ENCODE assay signal across 19 cellular contexts in genomic region chr12:22702690-22703089, GRCh38.
"Had no signal": no experiment of that assay in that cellular context is flagged by ENCODE, and none has a peak within 500 bp of the region (broad histone marks: within the 10 kb centered on the region; RNA-seq: fewer than 3 reads in every experiment).

No MANE protein-coding gene starts in this region.

- H3K36me3 ChIP-seq: cardiac muscle cell, heart left ventricle, thoracic aorta had no signal

- H3K9me3 Mint-ChIP-seq: activated naive CD8-positive, alpha-beta T cell treated with anti-CD3 and anti-CD28 coated beads, Interleukin-2, amount 50 U/mL, for 24 hours; stimulated activated naive CD8-positive, alpha-beta T cell treated with anti-CD3 and anti-CD28 coated beads, Interleukin-15, amount 100 ng/mL, for 72 hours; T-helper 2 cell treated with Interferon-gamma antibody and Interleukin-4, amounts not matched to agents 5 μg/mL and 100 μg/mL, for 36 hours had no signal

- DNase-seq: activated CD4-positive, alpha-beta T cell treated with anti-CD3 and anti-CD28 coated beads, Interleukin-2, amount 50 U/mL, for 4 hours; activated gamma-delta T cell treated with Interleukin-2 at 50 U/mL for 16 hours; activated naive CD8-positive, alpha-beta T cell treated with anti-CD3 and anti-CD28 coated beads, Interleukin-2, amount 50 U/mL, for 24 hours; activated T-cell treated with anti-CD3 and anti-CD28 coated beads, Interleukin-2, amount 50 U/mL, for 48 hours; cortex of kidney; effector CD8-positive, alpha-beta T cell; foreskin melanocyte; heart left ventricle; islet precursor cell; retina; stimulated activated CD4-positive, alpha-beta T cell treated with anti-CD3 and anti-CD28 coated beads, Interleukin-4, amount 100 ng/mL, for 4 hours; stimulated activated naive CD8-positive, alpha-beta T cell treated with anti-CD3 and anti-CD28 coated beads, Interleukin-15, amount 100 ng/mL, for 72 hours had no signal

- H3K4me1 Mint-ChIP-seq: activated naive CD8-positive, alpha-beta T cell treated with anti-CD3 and anti-CD28 coated beads, Interleukin-2, amount 50 U/mL, for 24 hours; stimulated activated naive CD8-positive, alpha-beta T cell treated with anti-CD3 and anti-CD28 coated beads, Interleukin-15, amount 100 ng/mL, for 72 hours had no signal

- H3K27me3 ChIP-seq: cardiac muscle cell, heart left ventricle had no signal

- H3K27ac ChIP-seq: epithelial cell of prostate, heart left ventricle, parathyroid adenoma, skin epidermis, thoracic aorta had no signal

- H3K27me3 Mint-ChIP-seq: activated naive CD8-positive, alpha-beta T cell treated with anti-CD3 and anti-CD28 coated beads, Interleukin-2, amount 50 U/mL, for 24 hours; stimulated activated naive CD8-positive, alpha-beta T cell treated with anti-CD3 and anti-CD28 coated beads, Interleukin-15, amount 100 ng/mL, for 72 hours had no signal

- ATAC-seq: activated CD4-positive, CD25-positive, alpha-beta regulatory T cell treated with anti-CD3 and anti-CD28 coated beads, Interleukin-2, amount 50 U/mL, for 24 hours; activated naive CD8-positive, alpha-beta T cell treated with anti-CD3 and anti-CD28 coated beads, Interleukin-2, amount 50 U/mL, for 24 hours; heart left ventricle; stimulated activated naive CD8-positive, alpha-beta T cell treated with anti-CD3 and anti-CD28 coated beads, Interleukin-15, amount 100 ng/mL, for 72 hours had no signal

- H3K4me3 Mint-ChIP-seq: activated naive CD8-positive, alpha-beta T cell treated with anti-CD3 and anti-CD28 coated beads, Interleukin-2, amount 50 U/mL, for 24 hours; stimulated activated naive CD8-positive, alpha-beta T cell treated with anti-CD3 and anti-CD28 coated beads, Interleukin-15, amount 100 ng/mL, for 72 hours; T-helper 2 cell treated with Interferon-gamma antibody and Interleukin-4, amounts not matched to agents 5 μg/mL and 100 μg/mL, for 36 hours had no signal

- H3K4me1 ChIP-seq: parathyroid adenoma had no signal

- H3K9me3 ChIP-seq: heart left ventricle, thoracic aorta had no signal

- H3K4me3 ChIP-seq: cardiac muscle cell, heart left ventricle, skin epidermis, thoracic aorta had no signal

- H3K27ac Mint-ChIP-seq: activated naive CD8-positive, alpha-beta T cell treated with anti-CD3 and anti-CD28 coated beads, Interleukin-2, amount 50 U/mL, for 24 hours; stimulated activated naive CD8-positive, alpha-beta T cell treated with anti-CD3 and anti-CD28 coated beads, Interleukin-15, amount 100 ng/mL, for 72 hours; T-helper 2 cell treated with Interferon-gamma antibody and Interleukin-4, amounts not matched to agents 5 μg/mL and 100 μg/mL, for 36 hours had no signal
